22 cellular contexts compared by ENCODE assay signal in genomic region chr16:54340531-54340930, GRCh38. TPM values are rescaled to one million over a fixed set of nuclear protein-coding genes. Genes with fewer than 3 reads are reported as not detected.
A peak's percentile ranks its signal among the peaks of the same experiment; 100 is the strongest.
DNase-seq lines count a peak whose midpoint lies in the region; ATAC-seq, FAIRE-seq and TF ChIP-seq lines count a peak whose summit lies in the region.
"Had no signal": no experiment of that assay in that cellular context is flagged by ENCODE, and none has a peak within 500 bp of the region (broad histone marks: within the 10 kb centered on the region; RNA-seq: fewer than 3 reads in every experiment).

No MANE protein-coding gene starts in this region.

- no peak overlapping the region for H3K18ac ChIP-seq in H1 (ENCODE audit: extremely low read depth, low read length)
- H3K18ac ChIP-seq in mesenchymal stem cell (ENCODE audit: low read depth in 1 of 2, low read length in 2 of 2) = no peak overlapping the region

- peaks cover 0 to 20% (median 5%) of the 10 kb centered on the region in 4 experiments; a peak in 4 of 7 replicates for H3K4me1 ChIP-seq in H1 (replicated peaks in 1 of 4; ENCODE audit: control insufficient read depth in 3 of 4, insufficient read depth in 4 of 4, low read length in 3 of 4)
- peaks cover 10% of the 10 kb centered on the region for H3K4me1 ChIP-seq in mesenchymal stem cell (ENCODE audit: control insufficient read depth, insufficient read depth, low read depth, low read length)
- H3K4me1 ChIP-seq: A549, Caco-2 had no signal

- H2BK20ac ChIP-seq in H1 (ENCODE audit: low read length) = peak overlapping the region; percentile 11; the same call in 1 of the 2 replicates

- H3K23ac ChIP-seq in H1 (ENCODE audit: insufficient read length) = no peak overlapping the region
- no peak overlapping the region for H3K23ac ChIP-seq in mesenchymal stem cell (ENCODE audit: low read length in 2 of 2)

- H4K5ac ChIP-seq in H1 (ENCODE audit: insufficient read length, low read depth, low read length) = no peak overlapping the region

- H3K79me2 ChIP-seq in H1 (ENCODE audit: control insufficient read depth in 1 of 2, insufficient read depth in 2 of 2, low read length in 2 of 2) = no peaks in the 10 kb centered on the region

- H3K36me3 ChIP-seq in H1 (ENCODE audit: control insufficient read depth in 2 of 4, insufficient read depth in 4 of 4, low read length in 3 of 4) (no peaks in the 10 kb centered on the region), mesenchymal stem cell (ENCODE audit: control insufficient read depth in 1 of 2, insufficient read depth in 2 of 2, low read depth in 1 of 2, low read length in 2 of 2) (no peaks in the 10 kb centered on the region), brain microvascular endothelial cell (replicated peaks) (no peaks in the 10 kb centered on the region)

- H4K8ac ChIP-seq in H1 (ENCODE audit: extremely low read depth, insufficient read depth, low read length) (no peak overlapping the region), mesenchymal stem cell (ENCODE audit: low read length) (no peak overlapping the region)

- no peak overlapping the region for H4K91ac ChIP-seq in H1 (replicated peaks; ENCODE audit: insufficient read length, low read length)
- no peak overlapping the region for H4K91ac ChIP-seq in mesenchymal stem cell (ENCODE audit: low read length)

- DNase-seq in NCI-H748 (lab: John Stamatoyannopoulos, UW; ENCODE audit: unreplicated experiment) (peak; percentile 32), NCI-H748 treated with DMSO at 0.1 percent for 48 hours (lab: John Stamatoyannopoulos, UW) (no peak), H1 (ENCODE audit: low read depth in 1 of 2, low spot score in 2 of 2) (no peak), mesenchymal stem cell (no peak), NCI-H524 treated with DMSO at 0.1 percent for 48 hours (lab: John Stamatoyannopoulos, UW) (no peak), brain microvascular endothelial cell (no peak)
- DNase-seq: AML-193; Caco-2; CD4-positive, alpha-beta T cell; HCEC 1CT; HFFc6 had no signal

- no peak overlapping the region for H3K4me3 ChIP-seq in H1 (ENCODE audit: extremely low read depth in 1 of 4, insufficient read depth in 2 of 4, low read depth in 3 of 4, low read length in 4 of 4)
- H3K4me3 ChIP-seq in mesenchymal stem cell (ENCODE audit: insufficient read depth in 1 of 2, low read depth in 1 of 2, low read length in 2 of 2) = no peak overlapping the region
- no peak overlapping the region for H3K4me3 ChIP-seq in brain microvascular endothelial cell (ENCODE audit: low read depth, low read length)
- H3K4me3 ChIP-seq: A549 had no signal

- TF ChIP-seq RAD21 in H1 (IDR thresholded peaks at IDR 0.05 in 1 of 2, conservative IDR thresholded peaks at IDR 0.05 in 1 of 2; ENCODE audit: low read depth in 2 of 2, low read length in 2 of 2) = no peak

- no peak overlapping the region for H2BK5ac ChIP-seq in H1 (ENCODE audit: low read depth, low read length)
- H2BK5ac ChIP-seq in mesenchymal stem cell (ENCODE audit: low read depth, low read length, poor library complexity, severe bottlenecking) = no peak overlapping the region

- H2AK5ac ChIP-seq in H1 (ENCODE audit: low read depth, low read length) = no peak overlapping the region
- peak overlapping the region; percentile 41 for H2AK5ac ChIP-seq in mesenchymal stem cell (ENCODE audit: low read length, severe bottlenecking)

- H2BK15ac ChIP-seq in H1 (ENCODE audit: low read length) (no peak overlapping the region), mesenchymal stem cell (ENCODE audit: low read depth, poor library complexity, severe bottlenecking) (no peak overlapping the region)

- H3K4ac ChIP-seq in H1 (replicated peaks; ENCODE audit: insufficient read length, low read depth, low read length) = no peak overlapping the region
- H3K4ac ChIP-seq in mesenchymal stem cell (ENCODE audit: low read depth in 1 of 2, low read length in 2 of 2) = no peak overlapping the region

- ATAC-seq in HG03354 (IDR thresholded peaks at IDR 0.05; ENCODE audit: poor library complexity, severe bottlenecking, unreplicated experiment) = no peak
- ATAC-seq: A549, HepG2 had no signal

- POLR2A ChIA-PET in H1 (lab: Charles Lee; ENCODE audit: partially characterized antibody) = no interaction called here

- H3K79me1 ChIP-seq in H1 (ENCODE audit: low read depth, low read length) (no peaks in the 10 kb centered on the region), mesenchymal stem cell (replicated peaks; ENCODE audit: low read length, poor library complexity, severe bottlenecking) (no peaks in the 10 kb centered on the region)

- no peak for FAIRE-seq in H1 (lab: Jason Lieb, UNC)
- FAIRE-seq: A549, D721Med, G401.6, GM12891, GM19239, H54, HepG2 had no signal

- H2BK12ac ChIP-seq in H1 (ENCODE audit: low read depth, low read length) (no peak overlapping the region), mesenchymal stem cell (ENCODE audit: low read length in 2 of 2) (no peak overlapping the region)

- H3K9me3 ChIP-seq in H1 (ENCODE audit: insufficient read depth in 2 of 2, low read depth in 1 of 2, low read length in 1 of 2) (no peaks in the 10 kb centered on the region), mesenchymal stem cell (ENCODE audit: control insufficient read depth, low read length) (peaks cover 3% of the 10 kb centered on the region)
- H3K9me3 ChIP-seq: A549, Caco-2 had no signal

- no peaks in the 10 kb centered on the region for H4K20me1 ChIP-seq in H1 (replicated peaks in 1 of 2; ENCODE audit: control insufficient read depth in 1 of 2, insufficient read depth in 2 of 2, low read length in 2 of 2)

- H3K27ac ChIP-seq in H1 (ENCODE audit: low read depth, low read length) = no peak overlapping the region
- H3K27ac ChIP-seq in mesenchymal stem cell (ENCODE audit: low read length, poor library complexity, severe bottlenecking) = no peak overlapping the region
- no peak overlapping the region for H3K27ac ChIP-seq in brain microvascular endothelial cell
- H3K27ac ChIP-seq: 22Rv1, A549, C4-2B had no signal

- H2BK120ac ChIP-seq in H1 (replicated peaks; ENCODE audit: low read depth, low read length) (no peak overlapping the region), mesenchymal stem cell (ENCODE audit: low read depth, low read length) (no peak overlapping the region)

- H2AFZ ChIP-seq in H1 (ENCODE audit: low read length) (no peak overlapping the region), mesenchymal stem cell (ENCODE audit: low read depth, low read length) (no peak overlapping the region)

- 85% methylated on average over 3 of the region's 5 CpGs; no CpG with 5 or more reads in 1 of the 2 experiments for WGBS in H1 (ENCODE audit: extremely low coverage in 1 of 2, insufficient coverage in 1 of 2, insufficient read length in 1 of 2, insufficient replicate concordance in 2 of 2, low coverage in 1 of 2, low lambda C conversion rate in 2 of 2, missing lambda C conversion rate in 1 of 2), 2 experiments
- WGBS in mesenchymal stem cell = 50% methylated on average over 5 of the region's 5 CpGs

- no peak for TF ChIP-seq POLR2A in H1 (IDR thresholded peaks at IDR 0.05; ENCODE audit: control extremely low read depth in 1 of 2, low read depth in 2 of 2, low read length in 2 of 2)

- no peak overlapping the region for H3K56ac ChIP-seq in H1 (replicated peaks; ENCODE audit: insufficient read length, low read depth, low read length)

- H3K23me2 ChIP-seq in H1 (ENCODE audit: low read depth, low read length) = no peaks in the 10 kb centered on the region

- CTCF ChIA-PET in H1 (lab: Charles Lee; ENCODE audit: partially characterized antibody) = interaction anchor here (0.7 to 1.6 kb wide), 4 partner anchors 8 to 747 kb away, joined by 3 to 4 read pairs (median 4); no protein-coding TSS in a partner anchor

- H3K9ac ChIP-seq in H1 (replicated peaks in 1 of 4; ENCODE audit: extremely low read depth in 1 of 4, low read depth in 3 of 4, low read length in 3 of 4) = no peak overlapping the region
- H3K9ac ChIP-seq in mesenchymal stem cell (ENCODE audit: low read length) = no peak overlapping the region

- in situ Hi-C loops in brain microvascular endothelial cell (cut with HindIII; ENCODE audit: low pct_ligation_motif_present, low sequenced_read_pairs) = no loop called here

- no peak for TF ChIP-seq EP300 in H1 (IDR thresholded peaks at IDR 0.05; ENCODE audit: borderline replicate concordance in 1 of 2, low read depth in 2 of 2, low read length in 2 of 2)

- TF ChIP-seq CTCF in H1 (IDR thresholded peaks at IDR 0.05; ENCODE audit: control extremely low read depth in 1 of 3, insufficient read depth in 1 of 3, low read depth in 1 of 3, low read length in 3 of 3) (no peak), brain microvascular endothelial cell (IDR thresholded peaks at IDR 0.05; ENCODE audit: low read depth, low read length, missing control alignments) (no peak)

- no peak overlapping the region for H3K14ac ChIP-seq in H1 (ENCODE audit: insufficient read length)
- no peak overlapping the region for H3K14ac ChIP-seq in mesenchymal stem cell (ENCODE audit: low read length in 2 of 2)

- H3K27me3 ChIP-seq in H1 (replicated peaks in 1 of 4; ENCODE audit: control insufficient read depth in 3 of 4, extremely low read depth in 1 of 4, insufficient read depth in 3 of 4, low read length in 3 of 4) (peaks cover 0 to 3% (median 0%) of the 10 kb centered on the region in 4 experiments; a peak in 2 of 7 replicates), mesenchymal stem cell (ENCODE audit: control insufficient read depth in 1 of 2, insufficient read depth in 1 of 2, low read length in 2 of 2) (peaks cover 3 to 20% of the 10 kb centered on the region in 2 experiments), brain microvascular endothelial cell (replicated peaks) (no peaks in the 10 kb centered on the region)

- H3K4me2 ChIP-seq in H1 (ENCODE audit: insufficient read depth in 1 of 2, low read depth in 2 of 2, low read length in 2 of 2) (0 out of 4 replicates have a peak overlapping the region, but pooled peaks of 1 of the 2 experiments have one; percentile 6), mesenchymal stem cell (ENCODE audit: low read length, poor library complexity, severe bottlenecking) (no peak overlapping the region)
- H3K4me2 ChIP-seq: A549 had no signal

TF ChIP-seq in H1, 55 proteins besides CTCF, POLR2A, EP300 and RAD21:
- TF ChIP-seq KDM1A (IDR thresholded peaks at IDR 0.05; ENCODE audit: borderline replicate concordance, low read length) (no peak), KDM4A (IDR thresholded peaks at IDR 0.05; ENCODE audit: low read depth, low read length, severe bottlenecking) (no peak)

RNA-seq across cellular contexts. Expression of gene IRX3, which starts 53.9 kb away (rescaled TPM):
- 1.6 and 2.9 TPM in 2 replicates for total RNA-seq in H1 (2021; fragmentation: NEBNext Ultra II Directional; extraction: Animal tissue kit (Norgen Biotek cat#: 25700))
- 0.50 and 1.7 TPM in 2 replicates for polyA plus RNA-seq in H1 (2011; rRNA removed)
- polyA plus RNA-seq in H1 (2011; cell fraction: cytosol; rRNA removed) = 1.6 TPM
- 1.5 TPM for polyA plus RNA-seq in H1 (2011; cell fraction: nucleus; rRNA removed)
- 1.2 to 1.8 TPM (median 1.5 TPM) in 4 replicates for polyA plus RNA-seq in H1 (2012, experiment 1 of 2)
- 1.2 TPM for polyA plus RNA-seq in H1 (2012, experiment 2 of 2)
- 1.6 TPM for polyA plus RNA-seq in H1 (2013, experiment 1 of 2)
- polyA plus RNA-seq in H1 (2013, experiment 2 of 2) = 2.4 TPM
- 0.13 TPM in 1 of 2 replicates, not detected in the other for polyA minus RNA-seq in H1 (2011; rRNA and poly(A)+ RNA removed)
- 2.6 TPM for polyA minus RNA-seq in H1 (2011; cell fraction: cytosol; rRNA and poly(A)+ RNA removed)
- 1.8 TPM for polyA minus RNA-seq in H1 (2011; cell fraction: nucleus; rRNA and poly(A)+ RNA removed)
- 0.18 TPM for polyA plus RNA-seq in mesenchymal stem cell (2013, experiment 1 of 2)
- polyA plus RNA-seq in mesenchymal stem cell (2013, experiment 2 of 2) = 0.41 TPM
- total RNA-seq: CD4-positive, alpha-beta T cell had no signal
- polyA plus RNA-seq: IgD-negative memory B cell had no signal
